Comparison of ENCODE assay signal across 17 cellular contexts in the genomic region with DNA sequence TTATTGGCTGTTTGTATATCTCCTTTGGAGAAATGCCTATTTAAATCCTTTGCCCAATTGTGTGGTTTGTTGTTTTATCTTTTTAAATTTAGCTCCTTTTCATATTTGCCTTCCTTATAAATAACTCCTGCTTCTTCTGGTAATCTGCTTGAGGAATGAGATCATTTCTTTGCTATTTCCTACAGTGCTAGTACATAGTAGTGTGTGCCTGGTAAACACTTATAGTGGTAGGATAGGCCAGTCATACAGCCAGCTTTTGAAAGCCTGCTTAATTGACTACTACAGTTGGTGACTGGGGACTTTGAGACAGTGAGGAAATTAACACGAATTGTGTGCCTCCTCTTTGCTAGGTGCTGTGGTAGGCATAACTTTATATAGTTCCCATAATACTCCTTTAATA.
DNase-seq lines count a peak whose midpoint lies in the region; ATAC-seq and TF ChIP-seq lines count a peak whose summit lies in the region.
"Had no signal": no experiment of that assay in that cellular context is flagged by ENCODE, and none has a peak within 500 bp of the region (broad histone marks: within the 10 kb centered on the region; RNA-seq: fewer than 3 reads in every experiment).

No MANE protein-coding gene starts in this region.

- H3K27me3 Mint-ChIP-seq in activated CD4-positive, alpha-beta T cell treated with anti-CD3 and anti-CD28 coated beads for 36 hours, result no peaks in the 10 kb centered on the region
- H3K27me3 Mint-ChIP-seq: CD4-positive, alpha-beta T cell; naive thymus-derived CD4-positive, alpha-beta T cell had no signal

- H3K4me2 ChIP-seq in OCI-LY7 (ENCODE audit: low read length), result no peak overlapping the region

- no peak overlapping the region for H3K27ac Mint-ChIP-seq in activated CD4-positive, alpha-beta T cell treated with anti-CD3 and anti-CD28 coated beads for 36 hours
- H3K27ac Mint-ChIP-seq: CD4-positive, alpha-beta T cell had no signal

- no peaks in the 10 kb centered on the region; the same call in 1 of the 2 replicates for H4K20me1 ChIP-seq in OCI-LY7 (ENCODE audit: insufficient read depth, low read length)

- H3K27me3 ChIP-seq in adipocyte (replicated peaks; ENCODE audit: control insufficient read depth, insufficient read depth, low read length) (no peaks in the 10 kb centered on the region), thoracic aorta (replicated peaks; ENCODE audit: insufficient read depth) (no peaks in the 10 kb centered on the region)
- H3K27me3 ChIP-seq: transverse colon had no signal

- peaks cover 20% of the 10 kb centered on the region for H3K9me3 Mint-ChIP-seq in activated CD4-positive, alpha-beta T cell treated with anti-CD3 and anti-CD28 coated beads for 36 hours (ENCODE audit: low read depth)

- no peaks in the 10 kb centered on the region for H3K79me2 ChIP-seq in OCI-LY7 (ENCODE audit: insufficient read depth, low read depth, low read length)

- H2AFZ ChIP-seq in OCI-LY7 (ENCODE audit: low read length), result no peak overlapping the region

- no peak for TF ChIP-seq CTCF in fibroblast of the aortic adventitia (IDR thresholded peaks at IDR 0.05; ENCODE audit: insufficient read depth, low read length)
- TF ChIP-seq CTCF in thoracic aorta (IDR thresholded peaks at IDR 0.05), result no peak
- no peak for TF ChIP-seq CTCF in OCI-LY7 (conservative IDR thresholded peaks at IDR 0.05; ENCODE audit: low read length)

- CTCF ChIA-PET in activated CD4-positive, alpha-beta T cell treated with anti-CD3 and anti-CD28 coated beads for 36 hours (lab: Charles Lee), result interaction anchor here (0.6 to 1.2 kb wide), 3 partner anchors 9 to 32 kb away, joined by 3 to 5 read pairs (median 3); no protein-coding TSS in a partner anchor
- CTCF ChIA-PET in OCI-LY7 (lab: Charles Lee; ENCODE audit: unreplicated experiment), result no interaction called here

- no peaks in the 10 kb centered on the region for H3K9me2 ChIP-seq in OCI-LY7 (ENCODE audit: insufficient read depth, low read length)

- no peaks in the 10 kb centered on the region for H3K36me3 ChIP-seq in adipocyte (ENCODE audit: control insufficient read depth, insufficient read depth, low read length, severe bottlenecking)
- no peaks in the 10 kb centered on the region for H3K36me3 ChIP-seq in thoracic aorta
- no peaks in the 10 kb centered on the region for H3K36me3 ChIP-seq in OCI-LY7 (ENCODE audit: insufficient read depth, low read length)
- H3K36me3 ChIP-seq: transverse colon had no signal

- no peak overlapping the region for H3K9ac ChIP-seq in adipocyte (ENCODE audit: low read length)

- peak; percentile 58 for ATAC-seq in activated CD4-positive, alpha-beta T cell treated with anti-CD3 and anti-CD28 coated beads for 36 hours
- ATAC-seq in thoracic aorta (ENCODE audit: insufficient number of reproducible peaks, low FRiP score, low read depth) (peak; percentile 94), GM21360 (IDR thresholded peaks at IDR 0.05; ENCODE audit: unreplicated experiment) (no peak)
- ATAC-seq: naive thymus-derived CD4-positive, alpha-beta T cell had no signal

- peaks cover 17% of the 10 kb centered on the region for H3K9me3 ChIP-seq in adipocyte (ENCODE audit: control insufficient read depth, low read length)
- H3K9me3 ChIP-seq in thoracic aorta, result peaks cover 12% of the 10 kb centered on the region
- H3K9me3 ChIP-seq in OCI-LY7 (ENCODE audit: low read length), result no peaks in the 10 kb centered on the region; the same call in 1 of the 2 replicates

- H3K4me3 ChIP-seq in adipocyte (ENCODE audit: low read length), result no peak overlapping the region
- no peak overlapping the region for H3K4me3 ChIP-seq in fibroblast of the aortic adventitia (ENCODE audit: low read depth, low read length)
- no peak overlapping the region for H3K4me3 ChIP-seq in thoracic aorta
- no peak overlapping the region for H3K4me3 ChIP-seq in OCI-LY7 (ENCODE audit: low read depth, low read length, poor library complexity, severe bottlenecking)
- H3K4me3 ChIP-seq: skin epidermis, transverse colon had no signal

- peaks cover 46% of the 10 kb centered on the region for H3K4me1 Mint-ChIP-seq in activated CD4-positive, alpha-beta T cell treated with anti-CD3 and anti-CD28 coated beads for 36 hours

- H3K36me3 Mint-ChIP-seq in activated CD4-positive, alpha-beta T cell treated with anti-CD3 and anti-CD28 coated beads for 36 hours (ENCODE audit: low read depth), result peaks cover 42% of the 10 kb centered on the region

- no peak overlapping the region for H3K4me3 Mint-ChIP-seq in activated CD4-positive, alpha-beta T cell treated with anti-CD3 and anti-CD28 coated beads for 36 hours
- H3K4me3 Mint-ChIP-seq: CD4-positive, alpha-beta T cell; naive thymus-derived CD4-positive, alpha-beta T cell had no signal

- no peak for DNase-seq in activated CD4-positive, alpha-beta T cell treated with anti-CD3 and anti-CD28 coated beads for 36 hours
- no peak for DNase-seq in activated CD4-positive, alpha-beta T cell treated with anti-CD3 and anti-CD28 coated beads, Interleukin-2, amount 50 U/mL, for 1 hour
- DNase-seq in adipocyte (ENCODE audit: low read depth) (peak; percentile 40), fibroblast of the aortic adventitia (ENCODE audit: low read depth) (peak; percentile 48), thoracic aorta (ENCODE audit: low spot score) (no peak), T-helper 9 cell (no peak), OCI-LY7 (ENCODE audit: low spot score) (no peak)
- DNase-seq: anterior cingulate cortex; CD4-positive, alpha-beta T cell; DND-41; naive thymus-derived CD4-positive, alpha-beta T cell; NCI-H1694; NCI-H446 treated with DMSO at 0.1 percent for 48 hours; posterior cingulate gyrus; transverse colon had no signal

- no TSS peak for BruUV-seq in OCI-LY7 (replicated peaks; lab: Mats Ljungman, UMichigan)

- peaks cover 5% of the 10 kb centered on the region for H3K4me1 ChIP-seq in adipocyte (ENCODE audit: control insufficient read depth, insufficient read depth, low read length)
- H3K4me1 ChIP-seq in thoracic aorta (ENCODE audit: control insufficient read depth in 1 of 2, low read depth in 2 of 2), result peaks cover 18 to 32% of the 10 kb centered on the region in 2 donors
- no peaks in the 10 kb centered on the region for H3K4me1 ChIP-seq in OCI-LY7 (ENCODE audit: insufficient read depth, low read length, poor library complexity, severe bottlenecking)

- intact Hi-C loops in activated CD4-positive, alpha-beta T cell treated with anti-CD3 and anti-CD28 coated beads for 36 hours (cut with DNase I, micrococcal nuclease), result no loop called here
- intact Hi-C loops in OCI-LY7 (cut with micrococcal nuclease; ENCODE audit: unreplicated experiment), result loop anchor here (5.0 kb wide), 1 partner anchor 58 kb away; no protein-coding TSS in a partner anchor

- POLR2A ChIA-PET in activated CD4-positive, alpha-beta T cell treated with anti-CD3 and anti-CD28 coated beads for 36 hours (lab: Charles Lee), result no interaction called here
- POLR2A ChIA-PET in OCI-LY7 (lab: Charles Lee), result no interaction called here

- peak overlapping the region; percentile 73 to 74 for H3K27ac ChIP-seq in thoracic aorta
- no peak overlapping the region for H3K27ac ChIP-seq in OCI-LY7 (ENCODE audit: low read depth, low read length, poor library complexity, severe bottlenecking)
- H3K27ac ChIP-seq: skin epidermis, transverse colon had no signal

Comparison
In these comparisons a context has a peak if more than half of its experiments do, and no peak if none do; other contexts are left out.
1. DNase-seq: peak in adipocyte (single experiment) and fibroblast of the aortic adventitia (single experiment); none in activated CD4-positive, alpha-beta T cell treated with anti-CD3 and anti-CD28 coated beads for 36 hours (single experiment), activated CD4-positive, alpha-beta T cell treated with anti-CD3 and anti-CD28 coated beads, Interleukin-2, amount 50 U/mL, for 1 hour (single experiment), thoracic aorta (single experiment), T-helper 9 cell (single experiment) and OCI-LY7 (single experiment).